10 cellular contexts compared by ENCODE assay signal in genomic region chr1:93617670-93618488, GRCh38.
DNase-seq lines count a peak whose midpoint lies in the region; ATAC-seq and TF ChIP-seq lines count a peak whose summit lies in the region.
"Had no signal": no experiment of that assay in that cellular context is flagged by ENCODE, and none has a peak within 500 bp of the region (broad histone marks: within the 10 kb centered on the region; RNA-seq: fewer than 3 reads in every experiment).

No MANE protein-coding gene starts in this region.

- no peaks in the 10 kb centered on the region for H3K36me3 ChIP-seq in body of pancreas (replicated peaks in 1 of 2; ENCODE audit: insufficient read depth in 1 of 2, low read depth in 2 of 2)

- H3K36me3 Mint-ChIP-seq in memory B cell (peaks cover 1% of the 10 kb centered on the region), type B pancreatic cell (peaks cover 16% of the 10 kb centered on the region)

- H3K27ac ChIP-seq in body of pancreas = peak overlapping the region; percentile 79 to 90 (median 82)

- H3K27ac Mint-ChIP-seq in memory B cell (peak overlapping the region; percentile 59), type B pancreatic cell (peak overlapping the region; percentile 81)
- H3K27ac Mint-ChIP-seq in stimulated activated naive CD8-positive, alpha-beta T cell treated with anti-CD3 and anti-CD28 coated beads, Interleukin-15, amount 100 ng/mL, for 72 hours = no peak overlapping the region
- H3K27ac Mint-ChIP-seq: activated CD4-positive, alpha-beta T cell treated with anti-CD3 and anti-CD28 coated beads, Interleukin-2, amount 10 ng/mL, durations not matched to agents 24 days and 14 days had no signal

- peak; percentile 30 for DNase-seq in NCI-H146 (lab: John Stamatoyannopoulos, UW)
- DNase-seq in NCI-H146 treated with DMSO at 0.1 percent for 48 hours (lab: John Stamatoyannopoulos, UW; ENCODE audit: unreplicated experiment) = no peak
- peak; percentile 69 to 86 (median 83) for DNase-seq in body of pancreas
- DNase-seq in memory B cell (ENCODE audit: low spot score in 2 of 2) = no peak
- no peak for DNase-seq in type B pancreatic cell (ENCODE audit: extremely low spot score, unreplicated experiment)
- DNase-seq in activated effector memory CD4-positive, alpha-beta T cell treated with anti-CD3 and anti-CD28 coated beads, Interleukin-2, amount 50 U/mL, for 16 hours = no peak
- no peak for DNase-seq in NCI-H226
- no peak for DNase-seq in stimulated activated naive CD8-positive, alpha-beta T cell treated with anti-CD3 and anti-CD28 coated beads, Interleukin-15, amount 100 ng/mL, for 72 hours
- DNase-seq: activated CD4-positive, alpha-beta T cell treated with anti-CD3 and anti-CD28 coated beads, Interleukin-2, amount 10 ng/mL, durations not matched to agents 24 days and 14 days; NCI-H187 had no signal

- H3K4me1 Mint-ChIP-seq in memory B cell = peaks cover 43% of the 10 kb centered on the region
- peaks cover 84% of the 10 kb centered on the region for H3K4me1 Mint-ChIP-seq in type B pancreatic cell (ENCODE audit: unreplicated experiment)
- peaks cover 23% of the 10 kb centered on the region for H3K4me1 Mint-ChIP-seq in stimulated activated naive CD8-positive, alpha-beta T cell treated with anti-CD3 and anti-CD28 coated beads, Interleukin-15, amount 100 ng/mL, for 72 hours

- H3K27me3 Mint-ChIP-seq in memory B cell = no peaks in the 10 kb centered on the region
- H3K27me3 Mint-ChIP-seq in type B pancreatic cell = no peaks in the 10 kb centered on the region
- peaks cover 10% of the 10 kb centered on the region for H3K27me3 Mint-ChIP-seq in stimulated activated naive CD8-positive, alpha-beta T cell treated with anti-CD3 and anti-CD28 coated beads, Interleukin-15, amount 100 ng/mL, for 72 hours

- peaks cover 49% of the 10 kb centered on the region for H3K4me1 ChIP-seq in body of pancreas

- peak; percentile 86 for ATAC-seq in body of pancreas
- no peak for ATAC-seq in memory B cell (ENCODE audit: low read depth)
- no peak for ATAC-seq in stimulated activated naive CD8-positive, alpha-beta T cell treated with anti-CD3 and anti-CD28 coated beads, Interleukin-15, amount 100 ng/mL, for 72 hours

- H3K9me3 Mint-ChIP-seq in memory B cell = no peaks in the 10 kb centered on the region
- H3K9me3 Mint-ChIP-seq in type B pancreatic cell = peaks cover 6% of the 10 kb centered on the region
- no peaks in the 10 kb centered on the region for H3K9me3 Mint-ChIP-seq in stimulated activated naive CD8-positive, alpha-beta T cell treated with anti-CD3 and anti-CD28 coated beads, Interleukin-15, amount 100 ng/mL, for 72 hours
- H3K9me3 Mint-ChIP-seq: activated CD4-positive, alpha-beta T cell treated with anti-CD3 and anti-CD28 coated beads, Interleukin-2, amount 10 ng/mL, durations not matched to agents 24 days and 14 days had no signal

- H3K4me3 Mint-ChIP-seq in memory B cell = peak overlapping the region; percentile 35
- peak overlapping the region; percentile 12 for H3K4me3 Mint-ChIP-seq in type B pancreatic cell
- no peak overlapping the region for H3K4me3 Mint-ChIP-seq in stimulated activated naive CD8-positive, alpha-beta T cell treated with anti-CD3 and anti-CD28 coated beads, Interleukin-15, amount 100 ng/mL, for 72 hours
- H3K4me3 Mint-ChIP-seq: activated CD4-positive, alpha-beta T cell treated with anti-CD3 and anti-CD28 coated beads, Interleukin-2, amount 10 ng/mL, durations not matched to agents 24 days and 14 days had no signal

- 35 to 39% methylated on average over 8 to 10 of the region's 10 CpGs for WGBS in body of pancreas, 2 donors

- TF ChIP-seq POLR2A in body of pancreas (IDR thresholded peaks at IDR 0.05) = peak in 2 of 3 donors; percentile 30 to 55

- no peaks in the 10 kb centered on the region for H3K27me3 ChIP-seq in body of pancreas

- intact Hi-C loops in body of pancreas (cut with DNase I) = no loop called here

- H3K9me3 ChIP-seq in body of pancreas = no peaks in the 10 kb centered on the region

- peak in 1 of 7 experiments; percentile 3 for TF ChIP-seq CTCF in body of pancreas (IDR thresholded peaks at IDR 0.05)
- TF ChIP-seq CTCF in type B pancreatic cell (conservative IDR thresholded peaks at IDR 0.05) = no peak

- H3K4me3 ChIP-seq in body of pancreas = no peak overlapping the region

Comparison
In these comparisons a context has a peak if more than half of its experiments do, and no peak if none do; other contexts are left out.
1. DNase-seq: peak in NCI-H146 (single experiment) and body of pancreas (4 of 4); none in NCI-H146 treated with DMSO at 0.1 percent for 48 hours (single experiment), memory B cell (0 of 2), type B pancreatic cell (single experiment), activated effector memory CD4-positive, alpha-beta T cell treated with anti-CD3 and anti-CD28 coated beads, Interleukin-2, amount 50 U/mL, for 16 hours (single experiment), NCI-H226 (single experiment) and stimulated activated naive CD8-positive, alpha-beta T cell treated with anti-CD3 and anti-CD28 coated beads, Interleukin-15, amount 100 ng/mL, for 72 hours (0 of 2).
2. H3K27ac Mint-ChIP-seq: peak in memory B cell (single experiment) and type B pancreatic cell (single experiment); none in stimulated activated naive CD8-positive, alpha-beta T cell treated with anti-CD3 and anti-CD28 coated beads, Interleukin-15, amount 100 ng/mL, for 72 hours (0 of 2).
3. H3K4me3 Mint-ChIP-seq: peak in memory B cell (single experiment) and type B pancreatic cell (single experiment); none in stimulated activated naive CD8-positive, alpha-beta T cell treated with anti-CD3 and anti-CD28 coated beads, Interleukin-15, amount 100 ng/mL, for 72 hours (0 of 2).